Comparison of ENCODE assay signal across 8 cellular contexts in the genomic region with DNA sequence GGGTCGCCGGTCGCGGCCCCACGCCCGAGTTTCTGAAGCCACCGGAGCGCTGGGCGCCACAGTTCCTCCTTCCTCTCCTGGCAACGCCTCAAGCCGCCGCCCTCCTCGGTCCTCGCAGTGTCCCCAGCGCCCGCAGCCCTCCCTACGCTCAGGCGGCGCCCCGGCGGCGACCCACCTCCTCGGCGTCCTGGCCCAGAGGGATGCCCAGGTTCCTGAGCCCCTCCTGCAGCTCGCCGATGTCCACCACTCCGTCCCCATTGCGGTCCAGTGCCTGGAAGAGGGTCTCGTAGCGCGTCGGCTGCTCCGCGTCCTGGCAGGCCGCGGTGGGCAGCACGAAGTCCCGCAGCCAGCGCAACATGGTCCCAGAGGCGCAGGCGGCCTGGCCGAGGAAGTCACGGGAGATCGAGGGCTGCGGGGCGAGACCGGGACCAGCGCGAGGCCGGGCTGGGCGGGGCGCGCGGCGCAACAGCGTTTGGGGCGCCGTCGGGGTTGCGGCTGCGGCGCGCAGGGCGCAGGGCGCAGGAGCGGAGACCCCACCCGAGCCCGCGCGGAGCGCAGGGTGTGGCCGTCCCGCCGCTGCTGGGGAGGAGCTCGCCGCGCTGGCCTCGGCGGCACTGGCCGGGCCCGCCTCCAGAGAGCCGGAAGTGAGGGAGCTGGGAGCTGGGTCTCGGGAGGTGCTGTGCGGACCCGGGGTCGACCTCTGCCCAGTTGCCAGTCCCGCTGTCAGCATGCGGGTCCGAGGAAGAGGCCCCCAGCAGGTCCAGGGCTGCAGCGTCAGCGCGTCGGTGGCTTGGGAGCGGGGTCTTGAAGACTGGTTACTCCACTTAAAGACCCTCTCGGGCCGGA. TPM values are rescaled to one million over a fixed set of nuclear protein-coding genes. Genes with fewer than 3 reads are reported as not detected.
A peak's percentile ranks its signal among the peaks of the same experiment; 100 is the strongest.
DNase-seq lines count a peak whose midpoint lies in the region; ATAC-seq and TF ChIP-seq lines count a peak whose summit lies in the region.

A gene (minus strand): TSS at position 563 of the 846 bp plus-strand sequence. CDS start 205 bp downstream, at position 358.

- H3K36me3 Mint-ChIP-seq in GM23338 (ENCODE audit: low read depth) (peaks cover 23% of the 10 kb centered on the region), T-cell (peaks cover 21% of the 10 kb centered on the region)

- DNase-seq in EL (peak; percentile 86), GM23338 (ENCODE audit: low spot score) (peak; percentile 81), M059J (ENCODE audit: low read depth) (peak; percentile 86), T-cell (peak; percentile 39 to 81 (median 64)), adrenal gland (peak; percentile 77 to 89 (median 82)), heart left ventricle (peak; percentile 88 to 94 (median 89)), posterior vena cava (ENCODE audit: low spot score) (peak; percentile 94), upper lobe of left lung (peak; percentile 92 to 97)

- H3K27ac ChIP-seq in GM23338 (ENCODE audit: low read depth) (no peak within 1 kb of the TSS), adrenal gland (peak within 1 kb of the TSS; percentile 40 to 96 (median 89)), heart left ventricle (peak within 1 kb of the TSS; percentile 94 to 99 (median 96)), upper lobe of left lung (peak within 1 kb of the TSS; percentile 90 to 98 (median 93))

- H3K9me2 ChIP-seq in GM23338 (ENCODE audit: insufficient read depth): no peaks in the 10 kb centered on the region

- H3F3A ChIP-seq in GM23338 (replicated peaks; ENCODE audit: low read depth): no peaks in the 10 kb centered on the region

- H2AFZ ChIP-seq in GM23338: peak within 1 kb of the TSS; percentile 99

- H3K27me3 ChIP-seq in GM23338 (ENCODE audit: insufficient read depth): peaks cover 18% of the 10 kb centered on the region
- H3K27me3 ChIP-seq in adrenal gland: no peaks in the 10 kb centered on the region
- no peaks in the 10 kb centered on the region for H3K27me3 ChIP-seq in heart left ventricle
- H3K27me3 ChIP-seq in upper lobe of left lung: no peaks in the 10 kb centered on the region

- TF ChIP-seq CTCF in GM23338 (conservative IDR thresholded peaks at IDR 0.05; ENCODE audit: low read depth in 2 of 2): no peak
- no peak for TF ChIP-seq CTCF in adrenal gland (IDR thresholded peaks at IDR 0.05)
- TF ChIP-seq CTCF in heart left ventricle (IDR thresholded peaks at IDR 0.05): no peak
- TF ChIP-seq CTCF in upper lobe of left lung (IDR thresholded peaks at IDR 0.05): peak in 2 of 6 experiments; percentile 17 to 21

- H3K27me3 Mint-ChIP-seq in GM23338 (ENCODE audit: insufficient read depth, low read depth, poor library complexity) (peaks cover 13% of the 10 kb centered on the region), T-cell (no peaks in the 10 kb centered on the region)

- POLR2A ChIA-PET in T-cell (lab: Charles Lee): interaction anchor here in 1 of 2 donors (0.5 to 0.9 kb wide), 4 partner anchors 87 to 547 kb away, joined by 3 to 6 read pairs (median 4); a partner anchor contains a TSS

- H3K9me3 ChIP-seq in adrenal gland (replicated peaks in 1 of 3) (no peaks in the 10 kb centered on the region), heart left ventricle (peaks cover 0 to 13% (median 0%) of the 10 kb centered on the region in 12 donors), upper lobe of left lung (no peaks in the 10 kb centered on the region)

- H3K9me3 Mint-ChIP-seq in GM23338 (peaks cover 12% of the 10 kb centered on the region; the same call in 2 of the 3 replicates), T-cell (peaks cover 0 to 5% (median 2%) of the 10 kb centered on the region in 3 donors)

- H3K27ac Mint-ChIP-seq in GM23338: peak within 1 kb of the TSS; percentile 26; the same call in 1 of the 2 replicates
- peak within 1 kb of the TSS; percentile 86 to 93 for H3K27ac Mint-ChIP-seq in T-cell

- WGBS in adrenal gland, 4 donors: 0 to 1% (median 0%) methylated on average over 7 to 96 of the region's 96 CpGs
- WGBS in heart left ventricle, 4 donors: 0% methylated on average over 63 to 96 of the region's 96 CpGs
- WGBS in upper lobe of left lung, 2 donors: 1% methylated on average over 10 to 64 of the region's 96 CpGs

- H3K4me3 ChIP-seq in GM23338 (peak within 1 kb of the TSS; percentile 85), adrenal gland (peak within 1 kb of the TSS; percentile 30 to 95 (median 76)), heart left ventricle (peak within 1 kb of the TSS; percentile 77 to 98 (median 92)), upper lobe of left lung (peak within 1 kb of the TSS; percentile 67 to 98 (median 92))

- H3K4me1 ChIP-seq in GM23338 (ENCODE audit: insufficient read depth): peaks cover 12% of the 10 kb centered on the region
- peaks cover 18 to 27% of the 10 kb centered on the region in 2 donors for H3K4me1 ChIP-seq in adrenal gland (replicated peaks in 1 of 2)
- peaks cover 0 to 39% (median 20%) of the 10 kb centered on the region in 12 donors for H3K4me1 ChIP-seq in heart left ventricle
- H3K4me1 ChIP-seq in upper lobe of left lung: peaks cover 16 to 37% (median 27%) of the 10 kb centered on the region in 4 donors

- peaks cover 40% of the 10 kb centered on the region for H3K79me2 ChIP-seq in GM23338 (replicated peaks; ENCODE audit: insufficient read depth)

- no peaks in the 10 kb centered on the region for H4K20me1 ChIP-seq in GM23338 (replicated peaks; ENCODE audit: insufficient read depth)

- ATAC-seq in GM23338 (peak; percentile 94), T-cell (replicated peaks in 1 of 4) (peak; percentile 95 to 96 (median 96)), heart left ventricle (peak; percentile 89 to 99 (median 98)), upper lobe of left lung (ENCODE audit: low FRiP score in 2 of 2) (peak; percentile 98 to 99)

- intact Hi-C loops in adrenal gland (cut with DNase I): no loop called here
- intact Hi-C loops in heart left ventricle (cut with DNase I): loop anchor here in 1 of 10 donors (5.0 kb wide), 1 partner anchor 492 kb away; a partner anchor contains a TSS
- intact Hi-C loops in posterior vena cava (cut with DNase I): no loop called here

- H3K4me1 Mint-ChIP-seq in GM23338 (peaks cover 22% of the 10 kb centered on the region), T-cell (peaks cover 37 to 43% (median 38%) of the 10 kb centered on the region in 3 donors)

- no peak for TF ChIP-seq EP300 in upper lobe of left lung (IDR thresholded peaks at IDR 0.05)

- TF ChIP-seq POLR2A in adrenal gland (IDR thresholded peaks at IDR 0.05) (peak; percentile 31 to 83), heart left ventricle (IDR thresholded peaks at IDR 0.05) (peak in 1 of 2 donors; percentile 51), upper lobe of left lung (IDR thresholded peaks at IDR 0.05) (peak in 3 of 4 donors; percentile 46 to 83 (median 82))

- H3K36me3 ChIP-seq in GM23338 (ENCODE audit: insufficient read depth): no peaks in the 10 kb centered on the region
- no peaks in the 10 kb centered on the region for H3K36me3 ChIP-seq in adrenal gland (replicated peaks in 1 of 2)
- H3K36me3 ChIP-seq in heart left ventricle: peaks cover 0 to 22% (median 13%) of the 10 kb centered on the region in 9 donors
- H3K36me3 ChIP-seq in upper lobe of left lung: peaks cover 0 to 4% (median 2%) of the 10 kb centered on the region in 4 donors

- H3K4me2 ChIP-seq in GM23338: peak within 1 kb of the TSS; percentile 86

- CTCF ChIA-PET in T-cell (lab: Charles Lee): interaction anchor here in 1 of 2 donors (0.6 to 1.6 kb wide), 6 partner anchors 10 to 698 kb away, joined by 3 to 9 read pairs (median 4); a partner anchor contains a TSS

- H3K4me3 Mint-ChIP-seq in GM23338: peak within 1 kb of the TSS; percentile 88
- H3K4me3 Mint-ChIP-seq in T-cell: peak within 1 kb of the TSS; percentile 88 to 89 (median 89)

TF ChIP-seq in GM23338, 12 proteins besides CTCF, POLR2A, EP300 and RAD21 (continues in another document):
- no peak for TF ChIP-seq STAT1 (IDR thresholded peaks at IDR 0.05; ENCODE audit: unreplicated experiment)

RNA-seq across cellular contexts. Expression of the gene that starts here (rescaled TPM):
- total RNA-seq in GM23338 (2014; rRNA removed; shearing (Covaris generic)): 46.0 and 58.9 TPM in 2 replicates
- polyA plus RNA-seq in GM23338 (2016; fragmentation: Nextera tagmentation; extraction: Ambion mirVana) (15.9 and 17.4 TPM in 2 replicates), adrenal gland (10 to 100 TPM in 1 of 3 donors, 1 to 10 TPM in 2; 3.9 to 24.7 (median 5.1) TPM), heart left ventricle (10 to 100 TPM in 1 of 2 donors, 1 to 10 TPM in 1; 6.1 to 10.4 TPM)
- total RNA-seq in M059J (2014; rRNA removed; shearing (Covaris generic)): 51.8 and 65.6 TPM in 2 replicates
- total RNA-seq in T-cell (10 to 100 TPM in 4 of 5 donors, 1 to 10 TPM in 1; 8.9 to 19.3 (median 15.5) TPM), adrenal gland (10 to 100 TPM; 18.8 to 38.5 (median 29.7) TPM), heart left ventricle (10 to 100 TPM; 10.3 to 24.0 (median 15.8) TPM), posterior vena cava (10 to 100 TPM; 25.7 to 29.7 TPM), upper lobe of left lung (10 to 100 TPM; 28.6 to 96.7 (median 42.5) TPM)
